In the genomic region with DNA sequence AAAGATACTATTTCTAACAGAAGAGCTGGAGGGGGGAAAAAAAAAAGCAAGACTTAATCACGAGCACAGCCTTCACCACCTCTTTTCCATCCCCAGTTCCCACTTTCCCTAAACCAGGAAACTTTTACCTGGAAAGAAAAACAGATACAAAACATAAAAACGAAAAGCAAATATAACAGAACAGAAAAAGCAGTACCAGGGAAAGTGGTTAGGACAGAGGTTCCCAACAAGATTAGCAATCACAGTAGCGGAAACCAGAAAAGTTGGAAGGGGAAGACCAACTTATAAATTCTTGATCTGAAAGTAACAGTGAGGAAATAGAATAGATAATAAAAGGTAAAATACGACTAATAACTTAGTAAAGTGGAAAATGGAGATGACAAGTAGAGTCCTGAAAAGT, we compare ENCODE assay signal across 9 cellular contexts. TPM values are rescaled to one million over a fixed set of nuclear protein-coding genes. Genes with fewer than 3 reads are reported as not detected.
A peak's percentile ranks its signal among the peaks of the same experiment; 100 is the strongest.
DNase-seq lines count a peak whose midpoint lies in the region; ATAC-seq and TF ChIP-seq lines count a peak whose summit lies in the region.
"Had no signal": no experiment of that assay in that cellular context is flagged by ENCODE, and none has a peak within 500 bp of the region (broad histone marks: within the 10 kb centered on the region; RNA-seq: fewer than 3 reads in every experiment).

No MANE protein-coding gene starts in this region.

- H3K9ac ChIP-seq in ES-I3 (ENCODE audit: low read depth, low read length), result peak overlapping the region; percentile 95
- H3K9ac ChIP-seq in SK-N-MC (ENCODE audit: insufficient read length), result peak overlapping the region; percentile 99

- TF ChIP-seq CTCF in fibroblast of mammary gland (conservative IDR thresholded peaks at IDR 0.05; ENCODE audit: control insufficient read depth, insufficient read depth, low read depth, low read length) (no peak), prostate gland (IDR thresholded peaks at IDR 0.05) (no peak)

- H3K27ac ChIP-seq in SK-N-MC (peak overlapping the region; percentile 96), prostate gland (peak overlapping the region; percentile 97)

- H3K36me3 ChIP-seq in ES-I3 (ENCODE audit: insufficient read depth, low read length) (peaks cover 44% of the 10 kb centered on the region), SK-N-MC (ENCODE audit: insufficient read depth, low read length) (peaks cover 54% of the 10 kb centered on the region), prostate gland (peaks cover under 1 to 18% of the 10 kb centered on the region in 2 donors)

- H3K4me3 ChIP-seq in SK-N-MC (peak overlapping the region; percentile 91), fibroblast of mammary gland (ENCODE audit: control insufficient read depth, low read depth, low read length) (peak overlapping the region; percentile 100), prostate gland (peak overlapping the region; percentile 55 to 68)

- intact Hi-C loops in prostate gland (cut with DNase I), result no loop called here

- H3K9me3 ChIP-seq in ES-I3 (ENCODE audit: control insufficient read depth, insufficient read depth, low read length), result no peaks in the 10 kb centered on the region
- H3K9me3 ChIP-seq in SK-N-MC (ENCODE audit: low read depth, low read length), result no peaks in the 10 kb centered on the region
- H3K9me3 ChIP-seq in prostate gland, result no peaks in the 10 kb centered on the region

- H3K27me3 ChIP-seq in prostate gland (replicated peaks; ENCODE audit: insufficient read depth), result no peaks in the 10 kb centered on the region

- WGBS in prostate gland, result 6% methylated on average over 4 of the region's 4 CpGs

- H3K4me1 ChIP-seq in ES-I3 (ENCODE audit: insufficient read depth, low read length) (peaks cover 5% of the 10 kb centered on the region), prostate gland (replicated peaks) (peaks cover 21% of the 10 kb centered on the region)

- ATAC-seq in GM19035 (IDR thresholded peaks at IDR 0.05; ENCODE audit: unreplicated experiment) (no peak), HG03469 (IDR thresholded peaks at IDR 0.05; ENCODE audit: unreplicated experiment) (no peak)

- no peak for TF ChIP-seq POLR2A in prostate gland (IDR thresholded peaks at IDR 0.05)

- DNase-seq in SK-N-MC (ENCODE audit: low read depth, low spot score), result no peak
- DNase-seq in fibroblast of mammary gland (ENCODE audit: low read depth), result no peak
- DNase-seq in prostate gland (ENCODE audit: low spot score), result no peak
- DNase-seq in COLO668 (lab: John Stamatoyannopoulos, UW; ENCODE audit: unreplicated experiment), result no peak
- no peak for DNase-seq in GF-D8 (lab: John Stamatoyannopoulos, UW)

RNA-seq across cellular contexts. Expression of gene DDX39B, which starts 1.2 kb away (rescaled TPM):
- 100 to 1,000 TPM; 227 to 390 TPM for total RNA-seq in prostate gland

RNA-seq across cellular contexts. Expression of gene ATP6V1G2, which starts 5.8 kb away (rescaled TPM):
- total RNA-seq in prostate gland, result under 1 TPM; 0.36 to 0.74 TPM

RNA-seq across cellular contexts. Expression of gene NFKBIL1, which starts 6.8 kb away (rescaled TPM):
- 10 to 100 TPM; 38.0 to 48.7 TPM for total RNA-seq in prostate gland

RNA-seq across cellular contexts. Expression of gene MCCD1, which starts 11.9 kb away (rescaled TPM):
- total RNA-seq in prostate gland, result not detected
- total RNA-seq: lung microvascular endothelial cell had no signal

RNA-seq across cellular contexts. Expression of gene LTA, which starts 31.4 kb away (rescaled TPM):
- 1 to 10 TPM in 1 of 2 donors, not detected in 1; 1.2 TPM for total RNA-seq in prostate gland
- total RNA-seq: lung microvascular endothelial cell had no signal
